Comparison of ENCODE assay signal across 1 cellular context in the genomic region with DNA sequence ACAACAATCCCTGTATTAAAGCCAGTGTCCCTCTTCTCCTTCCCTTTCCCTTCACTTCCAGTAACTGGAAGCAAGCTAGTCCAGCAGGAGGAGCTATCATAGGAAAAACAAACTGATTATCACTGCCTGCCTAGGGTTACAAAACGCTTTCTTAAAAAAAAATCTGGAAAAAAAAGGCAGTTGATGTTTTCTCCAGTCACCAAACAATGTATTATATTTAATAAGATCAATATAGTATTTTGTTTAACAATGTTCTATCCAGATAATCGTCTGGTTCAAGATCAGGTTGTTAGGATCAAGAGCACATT.
TF ChIP-seq lines count a peak whose summit lies in the region.

No MANE protein-coding gene starts in this region.

TF ChIP-seq in H1, 55 proteins besides CTCF, POLR2A, EP300 and RAD21 (continued from another document):
- TF ChIP-seq, protein P1, sequence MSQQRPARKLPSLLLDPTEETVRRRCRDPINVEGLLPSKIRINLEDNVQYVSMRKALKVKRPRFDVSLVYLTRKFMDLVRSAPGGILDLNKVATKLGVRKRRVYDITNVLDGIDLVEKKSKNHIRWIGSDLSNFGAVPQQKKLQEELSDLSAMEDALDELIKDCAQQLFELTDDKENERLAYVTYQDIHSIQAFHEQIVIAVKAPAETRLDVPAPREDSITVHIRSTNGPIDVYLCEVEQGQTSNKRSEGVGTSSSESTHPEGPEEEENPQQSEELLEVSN (IDR thresholded peaks at IDR 0.05) = no peak
- no peak for TF ChIP-seq RFX5 (IDR thresholded peaks at IDR 0.05; ENCODE audit: borderline replicate concordance, low read depth, low read length)
- TF ChIP-seq SP2 (IDR thresholded peaks at IDR 0.05; ENCODE audit: low read length) = no peak
